In the genomic region with DNA sequence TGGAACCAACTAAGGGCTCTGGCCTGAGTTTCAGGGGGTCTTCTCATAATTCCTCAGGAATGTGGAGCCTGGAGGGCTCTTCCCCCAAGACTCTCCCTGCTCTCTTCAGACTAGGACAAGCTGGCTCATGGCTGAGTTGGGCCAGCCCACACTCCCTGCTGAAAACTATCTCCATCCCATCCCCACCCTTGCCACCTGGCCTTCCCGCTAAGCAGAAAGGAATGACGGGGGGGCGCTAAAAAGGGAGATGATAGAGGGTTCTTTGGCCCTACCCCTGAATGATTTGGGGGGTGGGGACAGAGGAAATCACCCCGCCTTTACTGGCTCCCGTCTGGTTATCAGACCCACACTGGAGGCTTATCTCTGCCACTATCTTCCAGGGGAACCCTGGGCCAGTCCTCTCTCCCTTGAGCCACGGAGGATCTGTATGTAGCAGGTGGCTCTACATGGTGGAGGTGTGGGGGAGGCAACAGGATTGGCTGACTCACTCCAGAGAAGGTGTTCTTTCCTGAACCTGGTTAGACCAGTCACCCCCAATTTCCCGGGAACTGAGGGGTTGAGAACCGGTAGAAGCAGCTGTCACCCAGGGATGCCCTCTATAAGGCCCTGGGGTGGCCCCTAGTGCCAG, we compare ENCODE assay signal across 1 cellular context.
TF ChIP-seq lines count a peak whose summit lies in the region.

No MANE protein-coding gene starts in this region.

TF ChIP-seq in HCT116, 20 proteins besides CTCF, POLR2A, EP300 and RAD21:
- TF ChIP-seq POLR2AphosphoS5 (IDR thresholded peaks at IDR 0.05; ENCODE audit: low read depth, low read length) (no peak), SP1 (IDR thresholded peaks at IDR 0.05; ENCODE audit: low read depth) (no peak), JUND (IDR thresholded peaks at IDR 0.05) (no peak), ELF1 (IDR thresholded peaks at IDR 0.05; ENCODE audit: borderline replicate concordance, low read depth) (no peak)
